Comparison of ENCODE assay signal across 19 cellular contexts in the genomic region with DNA sequence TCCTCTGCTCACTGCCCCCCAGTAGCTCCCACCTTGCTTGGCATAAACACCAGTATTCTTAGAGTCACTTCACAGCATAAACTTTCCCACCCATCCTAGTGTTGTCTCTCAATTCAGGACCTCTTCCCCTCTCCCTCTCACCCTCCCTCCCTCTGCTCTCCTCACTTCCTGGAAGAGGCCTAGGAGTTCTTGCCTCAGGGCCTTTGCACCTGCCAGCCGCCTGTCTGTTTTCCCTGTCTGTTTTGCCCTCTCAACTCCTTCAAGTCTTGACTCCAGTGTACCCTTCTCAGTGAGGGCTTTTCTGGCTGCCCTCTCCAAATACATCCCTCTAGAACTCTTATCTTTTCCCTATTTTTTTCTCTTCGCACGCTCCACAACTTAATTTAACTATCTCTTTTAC.
DNase-seq lines count a peak whose midpoint lies in the region; ATAC-seq and TF ChIP-seq lines count a peak whose summit lies in the region.
"Had no signal": no experiment of that assay in that cellular context is flagged by ENCODE, and none has a peak within 500 bp of the region (broad histone marks: within the 10 kb centered on the region; RNA-seq: fewer than 3 reads in every experiment).

No MANE protein-coding gene starts in this region.

- H3K4ac ChIP-seq in IMR-90 (ENCODE audit: low read depth, low read length) (no peak overlapping the region), mesendoderm (ENCODE audit: low read depth, low read length) (peak overlapping the region; percentile 97)

- peak overlapping the region; percentile 66 for H2AK9ac ChIP-seq in IMR-90 (replicated peaks; ENCODE audit: low read depth, low read length, poor library complexity)

- H2AFZ ChIP-seq in mammary epithelial cell (ENCODE audit: low read depth, low read length) (no peak overlapping the region), IMR-90 (replicated peaks; ENCODE audit: low read length, poor library complexity) (no peak overlapping the region)
- H2AFZ ChIP-seq: GM23248 had no signal

- TF ChIP-seq POLR2A in breast epithelium (IDR thresholded peaks at IDR 0.05) (no peak), IMR-90 (IDR thresholded peaks at IDR 0.05; ENCODE audit: low read depth, low read length) (no peak)

- H3K4me1 ChIP-seq in breast epithelium (no peaks in the 10 kb centered on the region), mammary epithelial cell (ENCODE audit: insufficient read depth, low read length) (no peaks in the 10 kb centered on the region), IMR-90 (ENCODE audit: control insufficient read depth, insufficient read depth, low read length) (no peaks in the 10 kb centered on the region), mesendoderm (ENCODE audit: control insufficient read depth, low read depth, low read length) (no peaks in the 10 kb centered on the region)
- H3K4me1 ChIP-seq: Caco-2 had no signal

- BruUV-seq in mammary epithelial cell (replicated peaks; lab: Mats Ljungman, UMichigan) (no TSS peak), IMR-90 (replicated peaks; lab: Mats Ljungman, UMichigan) (no TSS peak)

- no peaks in the 10 kb centered on the region for H3K79me2 ChIP-seq in mammary epithelial cell (ENCODE audit: insufficient read depth, low read length)
- no peaks in the 10 kb centered on the region for H3K79me2 ChIP-seq in mesendoderm (ENCODE audit: control insufficient read depth, insufficient read depth, low read length)

- CTCF ChIA-PET in mammary epithelial cell (lab: Charles Lee; ENCODE audit: low non-redundant PET) (no interaction called here), IMR-90 (lab: Yijun Ruan, JAX) (no interaction called here)

- H3K9ac ChIP-seq in mammary epithelial cell (ENCODE audit: insufficient read depth, low read length) = no peak overlapping the region
- H3K9ac ChIP-seq in IMR-90 (ENCODE audit: low read depth, low read length) = no peak overlapping the region
- no peak overlapping the region for H3K9ac ChIP-seq in mesendoderm (ENCODE audit: low read length)
- H3K9ac ChIP-seq: BLaER1, GM23248 had no signal

- no peak overlapping the region for H3K4me2 ChIP-seq in mammary epithelial cell (ENCODE audit: insufficient read depth, low read depth, low read length)
- H3K4me2 ChIP-seq in IMR-90 (ENCODE audit: low read depth, low read length) = no peak overlapping the region
- no peak overlapping the region for H3K4me2 ChIP-seq in mesendoderm (ENCODE audit: low read length)
- H3K4me2 ChIP-seq: BLaER1 had no signal

- TF ChIP-seq RAD21 in IMR-90 (IDR thresholded peaks at IDR 0.05; ENCODE audit: low read length) = no peak

- H2BK120ac ChIP-seq in IMR-90 (ENCODE audit: low read depth, low read length) (no peak overlapping the region), mesendoderm (ENCODE audit: low read depth, low read length) (peak overlapping the region; percentile 69)

- H4K20me1 ChIP-seq in mammary epithelial cell (ENCODE audit: insufficient read depth, low read length) (no peaks in the 10 kb centered on the region), IMR-90 (ENCODE audit: insufficient read depth, low read length) (no peaks in the 10 kb centered on the region)
- H4K20me1 ChIP-seq: BLaER1 had no signal

- no peak for TF ChIP-seq CTCF in breast epithelium (IDR thresholded peaks at IDR 0.05)
- TF ChIP-seq CTCF in mammary epithelial cell (conservative IDR thresholded peaks at IDR 0.05 in 1 of 2, IDR thresholded peaks at IDR 0.05 in 1 of 2; ENCODE audit: extremely low read depth in 1 of 2, insufficient read depth in 1 of 2, low read depth in 1 of 2, low read length in 2 of 2) = no peak
- TF ChIP-seq CTCF in IMR-90 (conservative IDR thresholded peaks at IDR 0.05; ENCODE audit: low read depth, low read length) = no peak

- intact Hi-C loops in breast epithelium (cut with DNase I; ENCODE audit: low total_unique reads) (no loop called here), mammary epithelial cell (cut with micrococcal nuclease) (no loop called here), IMR-90 (cut with micrococcal nuclease) (no loop called here)

- H2BK5ac ChIP-seq in IMR-90 (ENCODE audit: low read depth, low read length, poor library complexity, severe bottlenecking) (no peak overlapping the region), mesendoderm (ENCODE audit: low read length) (peak overlapping the region; percentile 92)

- in situ Hi-C loops in mammary epithelial cell (cut with MboI; ENCODE audit: low sequenced_read_pairs in 2 of 2) (loop anchor here (25.0 kb wide), 1 partner anchor 501 kb away; no protein-coding TSS in a partner anchor), IMR-90 (cut with MboI; ENCODE audit: low sequenced_read_pairs) (loop anchor here (25.0 kb wide), 1 partner anchor 701 kb away; no protein-coding TSS in a partner anchor)

- dilution Hi-C loops in mammary epithelial cell (cut with HindIII; ENCODE audit: low sequenced_read_pairs) (loop anchor here (25.0 kb wide), 1 partner anchor 401 kb away; the partner anchor contains the start of gene CFAP95), IMR-90 (cut with HindIII; ENCODE audit: low sequenced_read_pairs, unreplicated experiment) (no loop called here)

- H3K27me3 ChIP-seq in breast epithelium = no peaks in the 10 kb centered on the region
- H3K27me3 ChIP-seq in mammary epithelial cell (ENCODE audit: insufficient read depth, low read length) = no peaks in the 10 kb centered on the region
- peaks cover 4% of the 10 kb centered on the region; the same call in 1 of the 2 replicates for H3K27me3 ChIP-seq in IMR-90 (ENCODE audit: control insufficient read depth, insufficient read depth, low read length)
- H3K27me3 ChIP-seq in mesendoderm (ENCODE audit: insufficient read depth, low read length, poor library complexity) = no peaks in the 10 kb centered on the region
- H3K27me3 ChIP-seq: BLaER1 had no signal

- no peak overlapping the region for H2AK5ac ChIP-seq in IMR-90 (ENCODE audit: low read depth, low read length)
- peak overlapping the region; percentile 97 for H2AK5ac ChIP-seq in mesendoderm (ENCODE audit: low read length)

- no peaks in the 10 kb centered on the region for H3K9me3 ChIP-seq in breast epithelium
- H3K9me3 ChIP-seq in mammary epithelial cell (replicated peaks; ENCODE audit: insufficient read depth, low read length) = no peaks in the 10 kb centered on the region
- no peaks in the 10 kb centered on the region for H3K9me3 ChIP-seq in IMR-90 (ENCODE audit: control insufficient read depth, insufficient read depth, low read length)
- H3K9me3 ChIP-seq: BLaER1, Caco-2 had no signal

- no peaks in the 10 kb centered on the region for H3K36me3 ChIP-seq in breast epithelium
- H3K36me3 ChIP-seq in mammary epithelial cell (ENCODE audit: insufficient read depth, low read length) = no peaks in the 10 kb centered on the region
- H3K36me3 ChIP-seq in IMR-90 (ENCODE audit: control insufficient read depth, insufficient read depth, low read length) = no peaks in the 10 kb centered on the region
- no peaks in the 10 kb centered on the region for H3K36me3 ChIP-seq in mesendoderm (ENCODE audit: control insufficient read depth, insufficient read depth, low read length)
- H3K36me3 ChIP-seq: BLaER1 had no signal

- H2BK15ac ChIP-seq in IMR-90 (ENCODE audit: low read depth, low read length) (no peak overlapping the region), mesendoderm (replicated peaks; ENCODE audit: low read depth) (no peak overlapping the region)

- no peak overlapping the region for H3K14ac ChIP-seq in IMR-90 (replicated peaks; ENCODE audit: low read depth, low read length)

- no peak overlapping the region for H4K91ac ChIP-seq in IMR-90 (ENCODE audit: insufficient read depth, low read depth, low read length)

- H3K27ac ChIP-seq in breast epithelium = peak overlapping the region; percentile 78 to 84
- no peak overlapping the region for H3K27ac ChIP-seq in mammary epithelial cell (ENCODE audit: insufficient read depth, low read depth, low read length)
- H3K27ac ChIP-seq in IMR-90 (ENCODE audit: insufficient read depth, low read length) = no peak overlapping the region
- H3K27ac ChIP-seq in mesendoderm (ENCODE audit: low read depth, low read length) = peak overlapping the region; percentile 71
- H3K27ac ChIP-seq: 22Rv1, BLaER1, C4-2B, GM23248 had no signal

- H3K18ac ChIP-seq in IMR-90 (ENCODE audit: low read depth, low read length) = no peak overlapping the region
- peak overlapping the region; percentile 65 for H3K18ac ChIP-seq in mesendoderm (ENCODE audit: low read length)

- ATAC-seq in IMR-90 (ENCODE audit: low read depth) = no peak
- ATAC-seq in HG02588 (IDR thresholded peaks at IDR 0.05; ENCODE audit: unreplicated experiment) = no peak
- ATAC-seq: CD8-positive, alpha-beta T cell; GM12878 had no signal

- DNase-seq in breast epithelium (ENCODE audit: low spot score in 2 of 2) (no peak), mammary epithelial cell (no peak), IMR-90 (no peak), mesendoderm (no peak), NCI-H524 treated with DMSO at 0.1 percent for 48 hours (lab: John Stamatoyannopoulos, UW) (no peak), hepatic stellate cell (ENCODE audit: low spot score) (no peak)
- DNase-seq: Caco-2; CD4-positive, CD25-positive, alpha-beta regulatory T cell; CD8-positive, alpha-beta T cell; DMS153; DND-41; GDM1; GM23248; HCEC 1CT had no signal

- no peaks in the 10 kb centered on the region for H3K79me1 ChIP-seq in IMR-90 (ENCODE audit: low read depth in 1 of 2, low read length in 2 of 2)
- no peaks in the 10 kb centered on the region for H3K79me1 ChIP-seq in mesendoderm (ENCODE audit: low read length)

- no peak overlapping the region for H2BK20ac ChIP-seq in IMR-90 (ENCODE audit: low read depth, low read length)

- no peak overlapping the region for H3K56ac ChIP-seq in IMR-90 (ENCODE audit: extremely low read depth, insufficient read depth, low read length)
- H3K56ac ChIP-seq in mesendoderm (ENCODE audit: low read length) = peak overlapping the region; percentile 77

- no peak overlapping the region for H3K4me3 ChIP-seq in breast epithelium
- H3K4me3 ChIP-seq in mammary epithelial cell (replicated peaks in 1 of 3; ENCODE audit: insufficient read depth in 1 of 3, low read depth in 2 of 3, low read length in 3 of 3) = no peak overlapping the region
- no peak overlapping the region for H3K4me3 ChIP-seq in IMR-90 (ENCODE audit: insufficient read depth, low read depth, low read length)
- H3K4me3 ChIP-seq in mesendoderm (ENCODE audit: low read length) = no peak overlapping the region
- H3K4me3 ChIP-seq: BLaER1, GM12878, GM23248 had no signal

- no peaks in the 10 kb centered on the region for H3K9me1 ChIP-seq in IMR-90 (ENCODE audit: insufficient read depth, low read length)

- H4K5ac ChIP-seq in IMR-90 (ENCODE audit: low read depth, low read length) (no peak overlapping the region), mesendoderm (ENCODE audit: low read length) (no peak overlapping the region)

- H4K8ac ChIP-seq in IMR-90 (ENCODE audit: low read depth in 2 of 2, low read length in 2 of 2) (no peak overlapping the region), mesendoderm (ENCODE audit: low read depth, low read length) (no peak overlapping the region)

- 100% methylated on average over 3 of the region's 3 CpGs for WGBS in mammary epithelial cell (ENCODE audit: low coverage, missing lambda C conversion rate)
- 100% methylated on average over 1 to 2 of the region's 3 CpGs for WGBS in IMR-90 (ENCODE audit: extremely low coverage in 2 of 2, insufficient read length in 1 of 2), 2 experiments
- WGBS in mesendoderm (ENCODE audit: extremely low coverage, insufficient coverage, low lambda C conversion rate) = 100% methylated on average over 2 of the region's 3 CpGs

- H3K23ac ChIP-seq in IMR-90 (ENCODE audit: low read depth, low read length) (no peak overlapping the region; the same call in 1 of the 2 replicates), mesendoderm (ENCODE audit: low read length) (no peak overlapping the region)

- POLR2A ChIA-PET in IMR-90 (lab: Charles Lee; ENCODE audit: unreplicated experiment) = no interaction called here

Comparison
In these comparisons a context has a peak if more than half of its experiments do, and no peak if none do; other contexts are left out.
1. H3K27ac ChIP-seq: peak in breast epithelium (2 of 2) and mesendoderm (single experiment); none in mammary epithelial cell (single experiment) and IMR-90 (single experiment).